ENCODE assay signal across 10 cellular contexts in genomic region chr15:92663250-92663951, GRCh38. TPM values are rescaled to one million over a fixed set of nuclear protein-coding genes. Genes with fewer than 3 reads are reported as not detected.
DNase-seq lines count a peak whose midpoint lies in the region; ATAC-seq, FAIRE-seq and TF ChIP-seq lines count a peak whose summit lies in the region.
"Had no signal": no experiment of that assay in that cellular context is flagged by ENCODE, and none has a peak within 500 bp of the region (broad histone marks: within the 10 kb centered on the region; RNA-seq: fewer than 3 reads in every experiment).

No MANE protein-coding gene starts in this region.

- H3K4me3 Mint-ChIP-seq in nephron progenitor cell: no peak overlapping the region
- H3K4me3 Mint-ChIP-seq: activated naive CD8-positive, alpha-beta T cell treated with anti-CD3 and anti-CD28 coated beads, Interleukin-2, amount 10 ng/mL, durations not matched to agents 7 days and 5 days had no signal

- H3K9me3 Mint-ChIP-seq in nephron progenitor cell: no peaks in the 10 kb centered on the region
- H3K9me3 Mint-ChIP-seq: activated naive CD8-positive, alpha-beta T cell treated with anti-CD3 and anti-CD28 coated beads, Interleukin-2, amount 10 ng/mL, durations not matched to agents 7 days and 5 days had no signal

- H3K36me3 ChIP-seq in smooth muscle cell (ENCODE audit: low read depth): no peaks in the 10 kb centered on the region

- intact Hi-C loops in cardiac septum (cut with DNase I): loop anchor here (5.0 kb wide), 1 partner anchor 46 kb away; no protein-coding TSS in a partner anchor

- H3K27me3 Mint-ChIP-seq in nephron progenitor cell (ENCODE audit: low read depth, poor library complexity): peaks cover 7% of the 10 kb centered on the region

- H3K27ac Mint-ChIP-seq in nephron progenitor cell: peak overlapping the region; percentile 88
- H3K27ac Mint-ChIP-seq: activated naive CD8-positive, alpha-beta T cell treated with anti-CD3 and anti-CD28 coated beads, Interleukin-2, amount 10 ng/mL, durations not matched to agents 7 days and 5 days had no signal

- H3K36me3 Mint-ChIP-seq in nephron progenitor cell (ENCODE audit: low read depth): no peaks in the 10 kb centered on the region
- H3K36me3 Mint-ChIP-seq: activated naive CD8-positive, alpha-beta T cell treated with anti-CD3 and anti-CD28 coated beads, Interleukin-2, amount 10 ng/mL, durations not matched to agents 7 days and 5 days had no signal

- H4K20me1 ChIP-seq in smooth muscle cell (ENCODE audit: low read depth): no peaks in the 10 kb centered on the region

- no peak overlapping the region for H3K27ac ChIP-seq in smooth muscle cell (ENCODE audit: low read depth)

- no peak overlapping the region for H3K9ac ChIP-seq in smooth muscle cell (ENCODE audit: low read depth)

- DNase-seq in GM18507 (ENCODE audit: extremely low spot score, insufficient read length, low read depth): no peak
- no peak for DNase-seq in nephron progenitor cell
- DNase-seq in cardiac septum (ENCODE audit: low spot score): no peak
- DNase-seq in NCI-H2107 treated with DMSO at 0.1 percent for 48 hours (lab: John Stamatoyannopoulos, UW; ENCODE audit: unreplicated experiment): no peak
- no peak for DNase-seq in foreskin fibroblast
- DNase-seq in smooth muscle cell (lab: John Stamatoyannopoulos, UW; ENCODE audit: unreplicated experiment): no peak
- DNase-seq: activated naive CD8-positive, alpha-beta T cell treated with anti-CD3 and anti-CD28 coated beads, Interleukin-2, amount 10 ng/mL, durations not matched to agents 7 days and 5 days had no signal

- H3K27me3 ChIP-seq in smooth muscle cell (ENCODE audit: low read depth): no peaks in the 10 kb centered on the region

- no peak for TF ChIP-seq CTCF in nephron progenitor cell (IDR thresholded peaks at IDR 0.05)
- no peak for TF ChIP-seq CTCF in foreskin fibroblast (IDR thresholded peaks at IDR 0.05; ENCODE audit: low read depth, low read length)
- TF ChIP-seq CTCF in smooth muscle cell (IDR thresholded peaks at IDR 0.05; ENCODE audit: borderline replicate concordance, insufficient read depth, poor library complexity, severe bottlenecking): no peak

- no peak overlapping the region for H2AFZ ChIP-seq in smooth muscle cell (ENCODE audit: low read depth)

- WGBS in smooth muscle cell (ENCODE audit: low lambda C conversion rate): 89% methylated on average over 13 of the region's 13 CpGs

- H3K4me1 ChIP-seq in smooth muscle cell (ENCODE audit: low read depth): peaks cover 16% of the 10 kb centered on the region

- H3K79me2 ChIP-seq in smooth muscle cell (ENCODE audit: low read depth): no peaks in the 10 kb centered on the region

- no peaks in the 10 kb centered on the region for H3F3A ChIP-seq in smooth muscle cell (ENCODE audit: low read depth)

- peak; percentile 84 for ATAC-seq in GM19463 (IDR thresholded peaks at IDR 0.05; ENCODE audit: unreplicated experiment)
- peak; percentile 55 for ATAC-seq in HG03103 (IDR thresholded peaks at IDR 0.05; ENCODE audit: low read depth, unreplicated experiment)

- H3K9me3 ChIP-seq in smooth muscle cell (replicated peaks; ENCODE audit: low read depth): no peaks in the 10 kb centered on the region

- peaks cover 56% of the 10 kb centered on the region for H3K4me1 Mint-ChIP-seq in nephron progenitor cell
- H3K4me1 Mint-ChIP-seq: activated naive CD8-positive, alpha-beta T cell treated with anti-CD3 and anti-CD28 coated beads, Interleukin-2, amount 10 ng/mL, durations not matched to agents 7 days and 5 days had no signal

- H3K4me3 ChIP-seq in foreskin fibroblast (ENCODE audit: low read depth in 1 of 2, low read length in 2 of 2): no peak overlapping the region
- H3K4me3 ChIP-seq in smooth muscle cell: no peak overlapping the region

- no peak overlapping the region for H3K4me2 ChIP-seq in smooth muscle cell

- FAIRE-seq in GM18507 (lab: Jason Lieb, UNC): peak; percentile 94
- FAIRE-seq: keratinocyte had no signal

RNA-seq across cellular contexts. Expression of gene FAM174B, which starts 7.8 kb away (rescaled TPM):
- 6.5 TPM for total RNA-seq in cardiac septum
- total RNA-seq in smooth muscle cell: 2.1 and 4.4 TPM in 2 replicates
- 2.0 and 4.6 TPM in 2 replicates for polyA plus RNA-seq in smooth muscle cell
